2 cellular contexts compared by ENCODE assay signal in the genomic region with DNA sequence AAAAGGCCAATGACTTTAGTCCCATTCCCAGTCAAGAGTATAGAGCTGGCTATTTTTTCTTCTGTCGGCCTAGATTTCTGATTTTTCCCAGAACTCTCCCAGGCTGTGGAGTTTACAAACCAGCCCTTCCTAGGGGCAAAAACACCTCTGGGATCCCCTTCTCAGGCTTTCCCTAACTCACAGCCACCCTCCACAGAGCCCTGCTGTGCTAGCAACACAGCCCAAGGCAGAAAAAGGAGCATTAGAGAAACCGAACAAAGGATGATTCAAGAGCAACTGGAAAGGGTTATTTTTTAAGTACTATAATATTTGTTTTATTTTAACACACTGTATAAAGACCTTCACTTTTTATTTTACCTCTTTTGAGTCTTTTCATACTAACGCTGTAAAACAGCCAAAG.
TF ChIP-seq lines count a peak whose summit lies in the region.

No MANE protein-coding gene starts in this region.

TF ChIP-seq in liver, 16 proteins besides CTCF, POLR2A, EP300 and RAD21 (continued from another document):
- no peak for TF ChIP-seq ZBTB33 (IDR thresholded peaks at IDR 0.05)
- no peak for TF ChIP-seq JUND (IDR thresholded peaks at IDR 0.05)
- TF ChIP-seq YY1 (IDR thresholded peaks at IDR 0.05): no peak
- TF ChIP-seq REST (IDR thresholded peaks at IDR 0.05): no peak
- TF ChIP-seq, protein P1, sequence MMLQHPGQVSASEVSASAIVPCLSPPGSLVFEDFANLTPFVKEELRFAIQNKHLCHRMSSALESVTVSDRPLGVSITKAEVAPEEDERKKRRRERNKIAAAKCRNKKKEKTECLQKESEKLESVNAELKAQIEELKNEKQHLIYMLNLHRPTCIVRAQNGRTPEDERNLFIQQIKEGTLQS (IDR thresholded peaks at IDR 0.05): no peak
- no peak for TF ChIP-seq HNF4A (conservative IDR thresholded peaks at IDR 0.05)
- TF ChIP-seq, protein P2, sequence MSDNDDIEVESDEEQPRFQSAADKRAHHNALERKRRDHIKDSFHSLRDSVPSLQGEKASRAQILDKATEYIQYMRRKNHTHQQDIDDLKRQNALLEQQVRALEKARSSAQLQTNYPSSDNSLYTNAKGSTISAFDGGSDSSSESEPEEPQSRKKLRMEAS (IDR thresholded peaks at IDR 0.05): no peak
- TF ChIP-seq FOXA1 (IDR thresholded peaks at IDR 0.05): no peak

TF ChIP-seq in HepG2, 621 proteins besides CTCF, POLR2A, EP300 and RAD21 (continued from another document):
- TF ChIP-seq FOXP1 (IDR thresholded peaks at IDR 0.05) (no peak), FOXP1 (CRISPR knock-in tag; IDR thresholded peaks at IDR 0.05) (no peak), PAF1 (CRISPR knock-in tag; IDR thresholded peaks at IDR 0.05) (no peak), ZNF431 (CRISPR knock-in tag; IDR thresholded peaks at IDR 0.05; ENCODE audit: borderline replicate concordance, low read depth) (no peak), ZNF547 (CRISPR knock-in tag; IDR thresholded peaks at IDR 0.05) (no peak), ZNF484 (CRISPR knock-in tag; IDR thresholded peaks at IDR 0.05; ENCODE audit: borderline replicate concordance, low read depth) (no peak), MAF1 (CRISPR knock-in tag; IDR thresholded peaks at IDR 0.05; ENCODE audit: borderline replicate concordance) (no peak), FOXM1 (CRISPR knock-in tag; IDR thresholded peaks at IDR 0.05) (no peak)
- TF ChIP-seq, protein P3, sequence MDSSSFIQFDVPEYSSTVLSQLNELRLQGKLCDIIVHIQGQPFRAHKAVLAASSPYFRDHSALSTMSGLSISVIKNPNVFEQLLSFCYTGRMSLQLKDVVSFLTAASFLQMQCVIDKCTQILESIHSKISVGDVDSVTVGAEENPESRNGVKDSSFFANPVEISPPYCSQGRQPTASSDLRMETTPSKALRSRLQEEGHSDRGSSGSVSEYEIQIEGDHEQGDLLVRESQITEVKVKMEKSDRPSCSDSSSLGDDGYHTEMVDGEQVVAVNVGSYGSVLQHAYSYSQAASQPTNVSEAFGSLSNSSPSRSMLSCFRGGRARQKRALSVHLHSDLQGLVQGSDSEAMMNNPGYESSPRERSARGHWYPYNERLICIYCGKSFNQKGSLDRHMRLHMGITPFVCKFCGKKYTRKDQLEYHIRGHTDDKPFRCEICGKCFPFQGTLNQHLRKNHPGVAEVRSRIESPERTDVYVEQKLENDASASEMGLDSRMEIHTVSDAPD (CRISPR knock-in tag; IDR thresholded peaks at IDR 0.05): no peak
- TF ChIP-seq, protein P4, sequence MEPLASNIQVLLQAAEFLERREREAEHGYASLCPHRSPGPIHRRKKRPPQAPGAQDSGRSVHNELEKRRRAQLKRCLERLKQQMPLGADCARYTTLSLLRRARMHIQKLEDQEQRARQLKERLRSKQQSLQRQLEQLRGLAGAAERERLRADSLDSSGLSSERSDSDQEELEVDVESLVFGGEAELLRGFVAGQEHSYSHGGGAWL (CRISPR knock-in tag; IDR thresholded peaks at IDR 0.05): no peak
